6 cellular contexts compared by ENCODE assay signal in genomic region chr1:228109962-228110488, GRCh38. TPM values are rescaled to one million over a fixed set of nuclear protein-coding genes. Genes with fewer than 3 reads are reported as not detected.
A peak's percentile ranks its signal among the peaks of the same experiment; 100 is the strongest.
DNase-seq lines count a peak whose midpoint lies in the region; ATAC-seq lines count a peak whose summit lies in the region.

No MANE protein-coding gene starts in this region.

- peak overlapping the region; percentile 85 for H3K27ac Mint-ChIP-seq in T-helper 17 cell

- H3K4me1 Mint-ChIP-seq in T-helper 17 cell: peaks cover 8% of the 10 kb centered on the region

- no peaks in the 10 kb centered on the region for H3K27me3 Mint-ChIP-seq in T-helper 17 cell

- DNase-seq in T-helper 17 cell (no peak), left colon (no peak), NCI-H2081 treated with DMSO at 0.1 percent for 48 hours (lab: John Stamatoyannopoulos, UW) (no peak), GF-D8 (lab: John Stamatoyannopoulos, UW) (no peak)

- ATAC-seq in GM18909 (IDR thresholded peaks at IDR 0.05; ENCODE audit: poor library complexity, unreplicated experiment): peak; percentile 1
- no peak for ATAC-seq in T-helper 17 cell
- ATAC-seq in left colon: peak; percentile 1
- ATAC-seq in HG03175 (IDR thresholded peaks at IDR 0.05; ENCODE audit: unreplicated experiment): no peak

- no peaks in the 10 kb centered on the region for H3K9me3 ChIP-seq in T-helper 17 cell (ENCODE audit: control insufficient read depth, low read length, poor library complexity, severe bottlenecking)

- no peaks in the 10 kb centered on the region for H3K36me3 Mint-ChIP-seq in T-helper 17 cell (ENCODE audit: low read depth)

- H3K4me3 Mint-ChIP-seq in T-helper 17 cell: peak overlapping the region; percentile 95

- intact Hi-C loops in left colon (cut with DNase I, micrococcal nuclease): no loop called here

RNA-seq across cellular contexts. Expression of gene MRPL55, which starts 0.9 kb away (rescaled TPM):
- total RNA-seq in T-helper 17 cell (10 to 100 TPM; 55.2 to 59.9 TPM), left colon (10 to 100 TPM; 31.9 to 32.9 TPM)

RNA-seq across cellular contexts. Expression of gene C1orf35, which starts 6.9 kb away (rescaled TPM):
- total RNA-seq in T-helper 17 cell: 10 to 100 TPM; 20.9 to 21.6 TPM
- 10 to 100 TPM; 11.9 to 14.7 TPM for total RNA-seq in left colon

RNA-seq across cellular contexts. Expression of gene ARF1, which starts 27.5 kb away (rescaled TPM):
- total RNA-seq in T-helper 17 cell (100 to 1,000 TPM; 325 to 382 TPM), left colon (100 to 1,000 TPM; 469 to 500 TPM)

RNA-seq across cellular contexts. Expression of gene GUK1, which starts 30.1 kb away (rescaled TPM):
- total RNA-seq in T-helper 17 cell (100 to 1,000 TPM; 233 to 245 TPM), left colon (100 to 1,000 TPM; 175 to 176 TPM)

RNA-seq across cellular contexts. Expression of gene GJC2, which starts 39.7 kb away (rescaled TPM):
- total RNA-seq in T-helper 17 cell (1 to 10 TPM in 1 of 2 donors, under 1 TPM in 1; 0.94 to 1.9 TPM), left colon (1 to 10 TPM in 1 of 2 donors, under 1 TPM in 1; 0.49 to 1.5 TPM)

Comparison
In these comparisons a context has a peak if more than half of its experiments do, and no peak if none do; other contexts are left out.
1. ATAC-seq: peak in GM18909 (single experiment) and left colon (single experiment); none in T-helper 17 cell (single experiment) and HG03175 (single experiment).